8 cellular contexts compared by ENCODE assay signal in genomic region chr19:1864480-1865171, GRCh38. TPM values are rescaled to one million over a fixed set of nuclear protein-coding genes. Genes with fewer than 3 reads are reported as not detected.
DNase-seq lines count a peak whose midpoint lies in the region; ATAC-seq and TF ChIP-seq lines count a peak whose summit lies in the region.

No MANE protein-coding gene starts in this region.

- ATAC-seq in HG03442 (IDR thresholded peaks at IDR 0.05; ENCODE audit: unreplicated experiment), result peak; percentile 28

- intact Hi-C loops in sigmoid colon (cut with DNase I), result loop anchor here (5.0 kb wide), 1 partner anchor 233 kb away; the partner anchor contains the start of genes IZUMO4 and MOB3A

- H3K4me3 ChIP-seq in AG04449 (ENCODE audit: low read depth, low read length) (peak overlapping the region; percentile 73), astrocyte of the spinal cord (ENCODE audit: low read depth, low read length) (peak overlapping the region; percentile 71), iPS DF 6.9 (ENCODE audit: low read length) (peak overlapping the region; percentile 77), sigmoid colon (peak overlapping the region; percentile 63 to 80 (median 78))

- DNase-seq in AG04449 (ENCODE audit: low read depth, low spot score) (no peak), GM13977 (ENCODE audit: low spot score) (peak; percentile 89), SK-N-DZ (ENCODE audit: low spot score) (peak; percentile 73), astrocyte of the spinal cord (ENCODE audit: low read depth, low spot score) (peak; percentile 40), iPS DF 6.9 (ENCODE audit: low read depth, low spot score) (no peak), sigmoid colon (peak; percentile 84), NCI-H187 treated with DMSO at 0.1 percent for 48 hours (lab: John Stamatoyannopoulos, UW) (no peak)

- CTCF ChIA-PET in AG04449 (lab: Yijun Ruan, JAX), result interaction anchor here (0.6 to 3.2 kb wide), 11 partner anchors 8 to 65 kb away, joined by 3 to 16 read pairs (median 4); no protein-coding TSS in a partner anchor

- TF ChIP-seq POLR2A in sigmoid colon (IDR thresholded peaks at IDR 0.05), result no peak

- TF ChIP-seq CTCF in AG04449 (IDR thresholded peaks at IDR 0.05; ENCODE audit: insufficient read depth, low read length, missing control alignments), result peak; percentile 84
- peak; percentile 85 for TF ChIP-seq CTCF in GM13977 (IDR thresholded peaks at IDR 0.05; ENCODE audit: extremely low read depth, insufficient read depth, missing control alignments)
- TF ChIP-seq CTCF in astrocyte of the spinal cord (IDR thresholded peaks at IDR 0.05; ENCODE audit: low read depth, low read length), result peak; percentile 76
- TF ChIP-seq CTCF in sigmoid colon (IDR thresholded peaks at IDR 0.05), result peak; percentile 26 to 79 (median 50)

- peaks cover 9% of the 10 kb centered on the region for H3K4me1 ChIP-seq in iPS DF 6.9 (ENCODE audit: control insufficient read depth, insufficient read depth, low read length)
- peaks cover 0 to 39% (median 31%) of the 10 kb centered on the region in 4 donors for H3K4me1 ChIP-seq in sigmoid colon

- H3K27ac ChIP-seq in iPS DF 6.9 (ENCODE audit: low read length) (no peak overlapping the region), sigmoid colon (peak overlapping the region; percentile 84 to 91 (median 86))

- in situ Hi-C loops in GM13977 (cut with MboI; ENCODE audit: low pct_unique_long_range_greater_than_20kb, low sequenced_read_pairs, unreplicated experiment), result no loop called here
- in situ Hi-C loops in astrocyte of the spinal cord (cut with HindIII; ENCODE audit: low sequenced_read_pairs), result no loop called here

- no peaks in the 10 kb centered on the region for H3K27me3 ChIP-seq in iPS DF 6.9 (ENCODE audit: control insufficient read depth, insufficient read depth, low read length)
- peaks cover 0 to 27% (median 0%) of the 10 kb centered on the region in 3 donors for H3K27me3 ChIP-seq in sigmoid colon

- H3K36me3 ChIP-seq in iPS DF 6.9 (ENCODE audit: control insufficient read depth, insufficient read depth, low read length), result no peaks in the 10 kb centered on the region; the same call in 1 of the 2 replicates
- H3K36me3 ChIP-seq in sigmoid colon, result no peaks in the 10 kb centered on the region

- WGBS in iPS DF 6.9 (ENCODE audit: insufficient coverage, insufficient read length), result no CpG with 5 or more reads among the region's 52 CpGs
- 5% methylated on average over 52 of the region's 52 CpGs for WGBS in sigmoid colon, 2 donors

- no peak for TF ChIP-seq EP300 in sigmoid colon (IDR thresholded peaks at IDR 0.05)

- POLR2A ChIA-PET in AG04449 (lab: Yijun Ruan, JAX), result interaction anchor here (1.0 to 1.2 kb wide), 2 partner anchors 10 to 11 kb away, joined by 3 to 8 read pairs; no protein-coding TSS in a partner anchor

- H3K9me3 ChIP-seq in iPS DF 6.9 (ENCODE audit: control insufficient read depth, insufficient read depth, low read length) (no peaks in the 10 kb centered on the region), sigmoid colon (no peaks in the 10 kb centered on the region)

RNA-seq across cellular contexts. Expression of gene KLF16, which starts 1.2 kb away (rescaled TPM):
- 12.8 and 16.7 TPM in 2 replicates for polyA plus RNA-seq in SK-N-DZ (2014; cell fraction: cytosol; rRNA removed)
- polyA plus RNA-seq in SK-N-DZ (2014; cell fraction: nucleus; rRNA removed), result 11.0 and 15.3 TPM in 2 replicates
- 10 to 100 TPM in 1 of 4 donors, 1 to 10 TPM in 3; 2.1 to 10.3 (median 4.4) TPM for total RNA-seq in sigmoid colon
- polyA plus RNA-seq in sigmoid colon, result 10 to 100 TPM in 2 of 3 donors, 1 to 10 TPM in 1; 8.4 to 20.5 (median 12.5) TPM

RNA-seq across cellular contexts. Expression of gene REXO1, which starts 16.3 kb away (rescaled TPM):
- polyA plus RNA-seq in SK-N-DZ (2014; cell fraction: cytosol; rRNA removed), result 10.7 and 12.7 TPM in 2 replicates
- 16.6 and 69.5 TPM in 2 replicates for polyA plus RNA-seq in SK-N-DZ (2014; cell fraction: nucleus; rRNA removed)
- total RNA-seq in sigmoid colon, result 10 to 100 TPM in 2 of 4 donors, 1 to 10 TPM in 2; 8.6 to 61.8 (median 13.1) TPM
- polyA plus RNA-seq in sigmoid colon, result 10 to 100 TPM in 2 of 3 donors, 1 to 10 TPM in 1; 9.0 to 34.6 (median 11.1) TPM

RNA-seq across cellular contexts. Expression of gene ABHD17A, which starts 20.7 kb away (rescaled TPM):
- 73.8 and 89.9 TPM in 2 replicates for polyA plus RNA-seq in SK-N-DZ (2014; cell fraction: cytosol; rRNA removed)
- 197 and 240 TPM in 2 replicates for polyA plus RNA-seq in SK-N-DZ (2014; cell fraction: nucleus; rRNA removed)
- 10 to 100 TPM; 86.6 to 97.1 (median 92.7) TPM for total RNA-seq in sigmoid colon
- 10 to 100 TPM; 60.7 to 76.3 (median 69.4) TPM for polyA plus RNA-seq in sigmoid colon

RNA-seq across cellular contexts. Expression of gene ADAT3, which starts 40.6 kb away (rescaled TPM):
- 6.3 and 9.5 TPM in 2 replicates for polyA plus RNA-seq in SK-N-DZ (2014; cell fraction: cytosol; rRNA removed)
- polyA plus RNA-seq in SK-N-DZ (2014; cell fraction: nucleus; rRNA removed), result 6.1 and 7.3 TPM in 2 replicates
- 1 to 10 TPM in 2 of 4 donors, under 1 TPM in 2; 0.33 to 6.2 (median 1.5) TPM for total RNA-seq in sigmoid colon
- 10 to 100 TPM in 2 of 3 donors, 1 to 10 TPM in 1; 6.6 to 17.4 (median 13.2) TPM for polyA plus RNA-seq in sigmoid colon

RNA-seq across cellular contexts. Expression of gene SCAMP4, which starts 40.6 kb away (rescaled TPM):
- 48.3 and 92.0 TPM in 2 replicates for polyA plus RNA-seq in SK-N-DZ (2014; cell fraction: cytosol; rRNA removed)
- 30.7 and 30.8 TPM in 2 replicates for polyA plus RNA-seq in SK-N-DZ (2014; cell fraction: nucleus; rRNA removed)
- 10 to 100 TPM; 25.8 to 47.0 (median 31.0) TPM for total RNA-seq in sigmoid colon
- 10 to 100 TPM; 14.4 to 55.4 (median 16.6) TPM for polyA plus RNA-seq in sigmoid colon

Comparison
In these comparisons a context has a peak if more than half of its experiments do, and no peak if none do; other contexts are left out.
1. DNase-seq: peak in GM13977 (single experiment), SK-N-DZ (single experiment), astrocyte of the spinal cord (single experiment) and sigmoid colon (single experiment); none in AG04449 (single experiment), iPS DF 6.9 (single experiment) and NCI-H187 treated with DMSO at 0.1 percent for 48 hours (single experiment).
2. Peak in every context shown above with its lines, with median percentiles within 50 percentile points of each other: H3K4me3 ChIP-seq and CTCF ChIP-seq.